13 cellular contexts compared by ENCODE assay signal in the genomic region with DNA sequence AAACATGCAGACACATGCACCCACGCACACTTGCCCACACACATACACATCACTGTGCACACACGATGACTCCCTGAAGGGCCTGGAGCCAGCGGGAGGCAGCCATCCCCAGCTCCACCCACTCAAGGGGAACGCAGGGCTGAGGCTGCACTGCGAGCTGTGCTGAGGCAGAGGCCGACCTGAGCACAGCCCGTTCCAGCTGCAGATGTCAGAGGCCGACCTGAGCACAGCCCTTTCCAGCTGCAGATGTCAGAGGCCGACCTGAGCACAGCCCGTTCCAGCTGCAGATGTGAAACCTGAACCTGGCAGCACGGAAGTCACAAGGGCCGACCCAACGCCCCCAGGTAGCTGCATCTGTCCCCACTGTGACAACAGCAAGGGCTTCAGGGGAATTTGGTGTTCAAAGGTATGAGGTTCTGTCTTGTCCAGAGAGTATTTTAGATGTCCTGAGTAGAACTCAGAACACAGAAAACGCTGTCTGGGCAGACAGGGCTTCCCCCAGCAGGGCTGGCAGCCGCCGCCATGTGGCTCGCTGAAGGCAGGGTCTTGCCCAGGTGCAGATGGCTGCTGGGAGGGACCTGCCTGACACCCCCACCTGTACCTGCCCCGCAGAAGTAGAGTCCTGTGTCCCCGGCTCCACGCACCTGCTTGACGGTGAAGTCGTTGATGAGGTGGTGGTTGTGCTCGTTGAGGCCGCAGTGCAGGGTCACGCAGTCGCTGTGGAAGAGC. TPM values are rescaled to one million over a fixed set of nuclear protein-coding genes. Genes with fewer than 3 reads are reported as not detected.
A peak's percentile ranks its signal among the peaks of the same experiment; 100 is the strongest.
DNase-seq lines count a peak whose midpoint lies in the region; ATAC-seq and TF ChIP-seq lines count a peak whose summit lies in the region.
"Had no signal": no experiment of that assay in that cellular context is flagged by ENCODE, and none has a peak within 500 bp of the region (broad histone marks: within the 10 kb centered on the region; RNA-seq: fewer than 3 reads in every experiment).

No MANE protein-coding gene starts in this region.

- H3K4me1 ChIP-seq in tibial nerve (peaks cover 0 to 78% (median 44%) of the 10 kb centered on the region in 4 donors), vagina (peaks cover 67% of the 10 kb centered on the region)
- peaks cover 25 to 27% of the 10 kb centered on the region in 2 donors for H3K4me1 ChIP-seq in naive thymus-derived CD4-positive, alpha-beta T cell (ENCODE audit: control insufficient read depth in 2 of 2, insufficient read depth in 2 of 2, low read length in 2 of 2)
- H3K4me1 ChIP-seq: A549 had no signal

- no peak for TF ChIP-seq CTCF in tibial nerve (IDR thresholded peaks at IDR 0.05)
- TF ChIP-seq CTCF in vagina (IDR thresholded peaks at IDR 0.05), result no peak

- no peaks in the 10 kb centered on the region for H3K27me3 Mint-ChIP-seq in activated T-cell treated with anti-CD3 and anti-CD28 coated beads, Interleukin-2, amount 50 U/mL, for 72 hours (ENCODE audit: low read depth)
- no peaks in the 10 kb centered on the region for H3K27me3 Mint-ChIP-seq in activated CD8-positive, alpha-beta T cell treated with anti-CD3 and anti-CD28 coated beads, Interleukin-2, amount 10 ng/mL, durations not matched to agents 7 days and 5 days (ENCODE audit: low read depth)
- no peaks in the 10 kb centered on the region for H3K27me3 Mint-ChIP-seq in naive thymus-derived CD4-positive, alpha-beta T cell

- no peaks in the 10 kb centered on the region for H3K9me3 Mint-ChIP-seq in activated T-cell treated with anti-CD3 and anti-CD28 coated beads, Interleukin-2, amount 50 U/mL, for 72 hours
- H3K9me3 Mint-ChIP-seq in activated CD8-positive, alpha-beta T cell treated with anti-CD3 and anti-CD28 coated beads, Interleukin-2, amount 10 ng/mL, durations not matched to agents 7 days and 5 days (ENCODE audit: insufficient read depth), result no peaks in the 10 kb centered on the region
- H3K9me3 Mint-ChIP-seq in naive thymus-derived CD4-positive, alpha-beta T cell, result no peaks in the 10 kb centered on the region

- POLR2A ChIA-PET in activated CD8-positive, alpha-beta T cell treated with anti-CD3 and anti-CD28 coated beads, Interleukin-2, amount 10 ng/mL, durations not matched to agents 7 days and 5 days (lab: Charles Lee), result no interaction called here
- POLR2A ChIA-PET in HEK293T (lab: Yijun Ruan, JAX), result no interaction called here
- POLR2A ChIA-PET in naive thymus-derived CD4-positive, alpha-beta T cell (lab: Charles Lee), result interaction anchor here (1.1 to 3.0 kb wide), 3 partner anchors 34 to 132 kb away, joined by 4 to 11 read pairs (median 7); partner anchors contain the start of genes CTBP1 and UVSSA

- peaks cover 6 to 18% of the 10 kb centered on the region in 2 donors for H3K36me3 Mint-ChIP-seq in activated T-cell treated with anti-CD3 and anti-CD28 coated beads, Interleukin-2, amount 50 U/mL, for 72 hours (ENCODE audit: insufficient read depth in 2 of 2)
- H3K36me3 Mint-ChIP-seq in activated CD8-positive, alpha-beta T cell treated with anti-CD3 and anti-CD28 coated beads, Interleukin-2, amount 10 ng/mL, durations not matched to agents 7 days and 5 days (ENCODE audit: low read depth), result peaks cover 55% of the 10 kb centered on the region
- H3K36me3 Mint-ChIP-seq in naive thymus-derived CD4-positive, alpha-beta T cell, result peaks cover 0 to 27% (median 15%) of the 10 kb centered on the region in 5 donors

- no peak for ATAC-seq in activated T-cell treated with anti-CD3 and anti-CD28 coated beads, Interleukin-2, amount 50 U/mL, for 72 hours (replicated peaks in 1 of 2)
- ATAC-seq in HG02885 (IDR thresholded peaks at IDR 0.05; ENCODE audit: poor library complexity, unreplicated experiment), result peak; percentile 63
- ATAC-seq in activated CD8-positive, alpha-beta T cell treated with anti-CD3 and anti-CD28 coated beads, Interleukin-2, amount 10 ng/mL, durations not matched to agents 7 days and 5 days, result no peak
- no peak for ATAC-seq in naive thymus-derived CD4-positive, alpha-beta T cell
- ATAC-seq: HCT116 had no signal

- intact Hi-C loops in vagina (cut with DNase I), result no loop called here
- intact Hi-C loops in naive thymus-derived CD4-positive, alpha-beta T cell (cut with micrococcal nuclease), result loop anchor here (1.0 to 2.0 kb wide), 3 partner anchors 13 to 85 kb away; no protein-coding TSS in a partner anchor

- peak overlapping the region; percentile 42 for H3K27ac Mint-ChIP-seq in activated T-cell treated with anti-CD3 and anti-CD28 coated beads, Interleukin-2, amount 50 U/mL, for 72 hours
- peak overlapping the region; percentile 55 for H3K27ac Mint-ChIP-seq in activated CD8-positive, alpha-beta T cell treated with anti-CD3 and anti-CD28 coated beads, Interleukin-2, amount 10 ng/mL, durations not matched to agents 7 days and 5 days
- peak overlapping the region in 1 of 9 donors; percentile 28 for H3K27ac Mint-ChIP-seq in naive thymus-derived CD4-positive, alpha-beta T cell

- peak in 1 of 2 donors; percentile 52 for TF ChIP-seq EP300 in tibial nerve (IDR thresholded peaks at IDR 0.05)

- no peak overlapping the region for H3K4me3 Mint-ChIP-seq in activated T-cell treated with anti-CD3 and anti-CD28 coated beads, Interleukin-2, amount 50 U/mL, for 72 hours
- H3K4me3 Mint-ChIP-seq in activated CD8-positive, alpha-beta T cell treated with anti-CD3 and anti-CD28 coated beads, Interleukin-2, amount 10 ng/mL, durations not matched to agents 7 days and 5 days, result no peak overlapping the region
- peak overlapping the region in 2 of 10 donors; percentile 76 for H3K4me3 Mint-ChIP-seq in naive thymus-derived CD4-positive, alpha-beta T cell

- H3K36me3 ChIP-seq in tibial nerve, result peaks cover 0 to 82% (median 15%) of the 10 kb centered on the region in 3 donors
- H3K36me3 ChIP-seq in vagina, result peaks cover 0 to 25% of the 10 kb centered on the region in 2 donors
- H3K36me3 ChIP-seq in naive thymus-derived CD4-positive, alpha-beta T cell (ENCODE audit: control insufficient read depth in 2 of 3, insufficient read depth in 3 of 3, low read length in 3 of 3), result peaks cover 0 to 59% (median 11%) of the 10 kb centered on the region in 3 experiments

- TF ChIP-seq POLR2A in tibial nerve (IDR thresholded peaks at IDR 0.05), result no peak
- no peak for TF ChIP-seq POLR2A in vagina (IDR thresholded peaks at IDR 0.05)

- CTCF ChIA-PET in activated CD8-positive, alpha-beta T cell treated with anti-CD3 and anti-CD28 coated beads, Interleukin-2, amount 10 ng/mL, durations not matched to agents 7 days and 5 days (lab: Charles Lee), result interaction anchor here (3.7 kb wide), 1 partner anchor 13 kb away, joined by 25 read pairs; no protein-coding TSS in a partner anchor
- CTCF ChIA-PET in HEK293T (lab: Yijun Ruan, JAX), result no interaction called here
- CTCF ChIA-PET in naive thymus-derived CD4-positive, alpha-beta T cell (lab: Charles Lee), result no interaction called here

- no peak for DNase-seq in activated T-cell treated with anti-CD3 and anti-CD28 coated beads, Interleukin-2, amount 50 U/mL, for 72 hours
- no peak for DNase-seq in activated T-cell treated with anti-CD3 and anti-CD28 coated beads, Interleukin-2, amount 50 U/mL, for 1 hour
- no peak for DNase-seq in activated CD8-positive, alpha-beta T cell treated with anti-CD3 and anti-CD28 coated beads, Interleukin-2, amount 10 ng/mL, durations not matched to agents 7 days and 5 days
- DNase-seq in tibial nerve (ENCODE audit: low spot score in 2 of 2) (peak; percentile 41 to 44), HEK293T (ENCODE audit: extremely low spot score) (no peak), vagina (ENCODE audit: extremely low spot score in 2 of 2) (no peak)
- no peak for DNase-seq in naive thymus-derived CD4-positive, alpha-beta T cell
- DNase-seq: activated CD4-positive, alpha-beta T cell treated with anti-CD3 and anti-CD28 coated beads for 1 hour; adrenal gland; GDM1 had no signal

- peaks cover 34% of the 10 kb centered on the region for H3K4me1 Mint-ChIP-seq in activated T-cell treated with anti-CD3 and anti-CD28 coated beads, Interleukin-2, amount 50 U/mL, for 72 hours (ENCODE audit: low read depth)
- H3K4me1 Mint-ChIP-seq in activated CD8-positive, alpha-beta T cell treated with anti-CD3 and anti-CD28 coated beads, Interleukin-2, amount 10 ng/mL, durations not matched to agents 7 days and 5 days (ENCODE audit: low read depth), result peaks cover 41% of the 10 kb centered on the region
- peaks cover 24 to 44% (median 32%) of the 10 kb centered on the region in 7 donors for H3K4me1 Mint-ChIP-seq in naive thymus-derived CD4-positive, alpha-beta T cell

- 71 to 74% methylated on average over 22 of the region's 26 CpGs for WGBS in tibial nerve, 2 donors

- H3K9me3 ChIP-seq in tibial nerve (no peaks in the 10 kb centered on the region), vagina (no peaks in the 10 kb centered on the region)
- H3K9me3 ChIP-seq in naive thymus-derived CD4-positive, alpha-beta T cell (ENCODE audit: control insufficient read depth in 2 of 3, low read length in 3 of 3), result no peaks in the 10 kb centered on the region
- H3K9me3 ChIP-seq: A549, adrenal gland had no signal

- H3K4me3 ChIP-seq in tibial nerve, result no peak overlapping the region
- no peak overlapping the region for H3K4me3 ChIP-seq in vagina
- H3K4me3 ChIP-seq in naive thymus-derived CD4-positive, alpha-beta T cell (ENCODE audit: low read length), result no peak overlapping the region
- H3K4me3 ChIP-seq: A549, adrenal gland had no signal

- H3K27me3 ChIP-seq in tibial nerve (no peaks in the 10 kb centered on the region), vagina (no peaks in the 10 kb centered on the region)
- no peaks in the 10 kb centered on the region for H3K27me3 ChIP-seq in naive thymus-derived CD4-positive, alpha-beta T cell (ENCODE audit: control insufficient read depth in 2 of 2, insufficient read depth in 2 of 2, low read length in 2 of 2)
- H3K27me3 ChIP-seq: adrenal gland had no signal

- H3K27ac ChIP-seq in tibial nerve, result peak overlapping the region; percentile 4 to 63 (median 46)
- no peak overlapping the region for H3K27ac ChIP-seq in vagina
- no peak overlapping the region for H3K27ac ChIP-seq in naive thymus-derived CD4-positive, alpha-beta T cell (ENCODE audit: low read depth, low read length)
- H3K27ac ChIP-seq: A549 had no signal

TF ChIP-seq in HEK293T, 16 proteins besides CTCF, POLR2A, EP300 and RAD21 (continues in another document):
- no peak for TF ChIP-seq ELF4 (IDR thresholded peaks at IDR 0.05)

RNA-seq across cellular contexts. Expression of gene CTBP1, which starts 33.4 kb away (rescaled TPM):
- 100 to 1,000 TPM; 182 to 190 TPM for total RNA-seq in activated T-cell treated with anti-CD3 and anti-CD28 coated beads, Interleukin-2, amount 50 U/mL, for 72 hours
- total RNA-seq in activated CD8-positive, alpha-beta T cell treated with anti-CD3 and anti-CD28 coated beads, Interleukin-2, amount 10 ng/mL, durations not matched to agents 7 days and 5 days, result 100 to 1,000 TPM; 214 to 217 TPM
- 100 to 1,000 TPM; 134 to 255 (median 193) TPM for total RNA-seq in tibial nerve
- 93.1 TPM for total RNA-seq in vagina
- total RNA-seq in naive thymus-derived CD4-positive, alpha-beta T cell, result 100 to 1,000 TPM; 177 to 233 (median 200) TPM
- polyA plus RNA-seq in naive thymus-derived CD4-positive, alpha-beta T cell, result 10 to 100 TPM; 57.2 to 79.2 TPM

RNA-seq across cellular contexts. Expression of gene SPON2, which starts 43.1 kb away (rescaled TPM):
- total RNA-seq in activated T-cell treated with anti-CD3 and anti-CD28 coated beads, Interleukin-2, amount 50 U/mL, for 72 hours, result 1 to 10 TPM; 7.0 to 8.2 TPM
- 10 to 100 TPM; 14.7 to 14.9 TPM for total RNA-seq in activated CD8-positive, alpha-beta T cell treated with anti-CD3 and anti-CD28 coated beads, Interleukin-2, amount 10 ng/mL, durations not matched to agents 7 days and 5 days
- total RNA-seq in tibial nerve (10 to 100 TPM; 39.3 to 91.0 (median 45.5) TPM), vagina (72.2 TPM)
- total RNA-seq in naive thymus-derived CD4-positive, alpha-beta T cell, result 10 to 100 TPM in 3 of 5 experiments, 1 to 10 TPM in 2; 5.7 to 79.1 (median 16.0) TPM
- 1 to 10 TPM; 2.8 to 3.8 TPM for polyA plus RNA-seq in naive thymus-derived CD4-positive, alpha-beta T cell

Comparison
In these comparisons a context has a peak if more than half of its experiments do, and no peak if none do; other contexts are left out.
1. DNase-seq: peak in tibial nerve (2 of 2); none in activated T-cell treated with anti-CD3 and anti-CD28 coated beads, Interleukin-2, amount 50 U/mL, for 72 hours (0 of 2), activated T-cell treated with anti-CD3 and anti-CD28 coated beads, Interleukin-2, amount 50 U/mL, for 1 hour (single experiment), activated CD8-positive, alpha-beta T cell treated with anti-CD3 and anti-CD28 coated beads, Interleukin-2, amount 10 ng/mL, durations not matched to agents 7 days and 5 days (single experiment), HEK293T (single experiment), vagina (0 of 2) and naive thymus-derived CD4-positive, alpha-beta T cell (0 of 9).
2. H3K27ac ChIP-seq: peak in tibial nerve (4 of 4); none in vagina (single experiment) and naive thymus-derived CD4-positive, alpha-beta T cell (single experiment).